In the genomic region with DNA sequence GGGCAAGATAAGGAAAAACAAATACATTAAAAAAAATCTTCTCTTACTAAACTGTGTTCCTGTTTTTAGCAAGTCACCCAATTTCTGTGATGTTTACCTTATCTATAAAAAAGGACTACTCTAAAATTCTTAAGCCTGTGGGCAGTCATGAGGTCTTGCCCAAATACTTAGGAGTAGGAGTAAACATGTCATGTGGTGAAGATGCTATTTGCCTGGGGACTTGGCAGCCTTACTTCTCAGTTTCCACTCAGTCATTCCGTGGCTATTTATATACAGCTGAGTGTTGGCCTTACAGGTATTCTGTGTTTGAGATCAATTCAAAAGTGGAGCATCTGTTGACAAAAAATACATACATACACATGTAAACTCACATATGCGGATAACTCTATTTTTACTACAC, we compare ENCODE assay signal across 14 cellular contexts.
DNase-seq lines count a peak whose midpoint lies in the region; ATAC-seq and TF ChIP-seq lines count a peak whose summit lies in the region.
"Had no signal": no experiment of that assay in that cellular context is flagged by ENCODE, and none has a peak within 500 bp of the region (broad histone marks: within the 10 kb centered on the region; RNA-seq: fewer than 3 reads in every experiment).

No MANE protein-coding gene starts in this region.

- H3K4me3 ChIP-seq in heart left ventricle (no peak overlapping the region), right atrium auricular region (no peak overlapping the region), adipocyte (ENCODE audit: low read length) (no peak overlapping the region), aorta (ENCODE audit: low read length in 2 of 2) (no peak overlapping the region)
- H3K4me3 ChIP-seq: breast epithelium had no signal

- H3K27ac ChIP-seq in heart left ventricle (peak overlapping the region in 4 of 12 donors; percentile 16 to 32 (median 27)), right atrium auricular region (no peak overlapping the region), aorta (ENCODE audit: low read depth in 1 of 2, low read length in 2 of 2) (no peak overlapping the region)
- H3K27ac ChIP-seq: breast epithelium had no signal

- H3K27me3 ChIP-seq in heart left ventricle (no peaks in the 10 kb centered on the region), right atrium auricular region (no peaks in the 10 kb centered on the region), adipocyte (replicated peaks; ENCODE audit: control insufficient read depth, insufficient read depth, low read length) (no peaks in the 10 kb centered on the region), aorta (ENCODE audit: control insufficient read depth in 1 of 2, insufficient read depth in 2 of 2, low read length in 1 of 2) (no peaks in the 10 kb centered on the region)
- H3K27me3 ChIP-seq: BE2C, breast epithelium had no signal

- peaks cover 0 to 11% (median 0%) of the 10 kb centered on the region in 12 donors for H3K4me1 ChIP-seq in heart left ventricle
- no peaks in the 10 kb centered on the region for H3K4me1 ChIP-seq in right atrium auricular region
- H3K4me1 ChIP-seq in adipocyte (ENCODE audit: control insufficient read depth, insufficient read depth, low read length) = no peaks in the 10 kb centered on the region
- no peaks in the 10 kb centered on the region for H3K4me1 ChIP-seq in aorta (ENCODE audit: control insufficient read depth in 1 of 2, insufficient read depth in 2 of 2, low read length in 2 of 2)
- H3K4me1 ChIP-seq: BE2C, breast epithelium had no signal

- DNase-seq in heart left ventricle = peak in 3 of 5 donors; percentile 28 to 33 (median 30)
- DNase-seq in right atrium auricular region (ENCODE audit: low spot score) = no peak
- DNase-seq in adipocyte (ENCODE audit: low read depth) = peak; percentile 85
- DNase-seq in foreskin melanocyte = peak; percentile 24
- DNase-seq in aorta = no peak
- DNase-seq in inferior parietal cortex (ENCODE audit: extremely low spot score) = no peak
- DNase-seq in OCI-M2 (lab: John Stamatoyannopoulos, UW; ENCODE audit: unreplicated experiment) = no peak
- DNase-seq: activated CD4-positive, alpha-beta T cell treated with anti-CD3 and anti-CD28 coated beads, Interleukin-2, amount 50 U/mL, for 48 hours; BE2C; MV-4-11; stimulated activated CD4-positive, alpha-beta T cell treated with anti-CD3 and anti-CD28 coated beads, Interleukin-1b, Interleukin-23, amount 100 ng/mL, for 48 hours had no signal

- ATAC-seq in heart left ventricle = peak; percentile 77 to 90 (median 86)
- ATAC-seq in aorta (ENCODE audit: low FRiP score) = peak; percentile 63
- no peak for ATAC-seq in HG03095 (IDR thresholded peaks at IDR 0.05; ENCODE audit: unreplicated experiment)
- ATAC-seq: Panc1 had no signal

- intact Hi-C loops in heart left ventricle (cut with DNase I) (no loop called here), aorta (cut with DNase I) (no loop called here)

- H3K9ac ChIP-seq in adipocyte (ENCODE audit: low read length) = no peak overlapping the region

- 30 to 53% (median 37%) methylated on average over 2 of the region's 2 CpGs for WGBS in heart left ventricle, 4 donors
- 7 to 8% methylated on average over 2 of the region's 2 CpGs for WGBS in aorta, 2 donors

- H3K9me3 ChIP-seq in heart left ventricle (no peaks in the 10 kb centered on the region), right atrium auricular region (no peaks in the 10 kb centered on the region), adipocyte (ENCODE audit: control insufficient read depth, low read length) (no peaks in the 10 kb centered on the region), aorta (ENCODE audit: control insufficient read depth, low read length) (no peaks in the 10 kb centered on the region)
- H3K9me3 ChIP-seq: BE2C, breast epithelium had no signal

- peaks cover 3 to 99% (median 92%) of the 10 kb centered on the region in 9 donors for H3K36me3 ChIP-seq in heart left ventricle
- H3K36me3 ChIP-seq in right atrium auricular region = peaks cover 24% of the 10 kb centered on the region
- peaks cover 38% of the 10 kb centered on the region for H3K36me3 ChIP-seq in adipocyte (ENCODE audit: control insufficient read depth, insufficient read depth, low read length, severe bottlenecking)
- H3K36me3 ChIP-seq in aorta (ENCODE audit: control insufficient read depth in 1 of 2, insufficient read depth in 2 of 2, low read length in 1 of 2) = peaks cover 2 to 8% of the 10 kb centered on the region in 2 donors
- H3K36me3 ChIP-seq: breast epithelium had no signal

- TF ChIP-seq CTCF in heart left ventricle (IDR thresholded peaks at IDR 0.05) (no peak), right atrium auricular region (IDR thresholded peaks at IDR 0.05) (no peak)

- no peak for TF ChIP-seq POLR2A in heart left ventricle (IDR thresholded peaks at IDR 0.05)

Comparison
In these comparisons a context has a peak if more than half of its experiments do, and no peak if none do; other contexts are left out.
1. DNase-seq: peak in heart left ventricle (3 of 5), adipocyte (single experiment) and foreskin melanocyte (single experiment); none in right atrium auricular region (single experiment), aorta (0 of 2), inferior parietal cortex (single experiment) and OCI-M2 (single experiment).